In genomic region chrX:3256868-3257267, GRCh38 we compare ENCODE assay signal across 29 cellular contexts.
"Had no signal": no experiment of that assay in that cellular context is flagged by ENCODE, and none has a peak within 500 bp of the region (broad histone marks: within the 10 kb centered on the region; RNA-seq: fewer than 3 reads in every experiment).

No MANE protein-coding gene starts in this region.

- H3K9me3 ChIP-seq: esophagus muscularis mucosa, gastrocnemius medialis had no signal

- H3K27ac ChIP-seq: brain microvascular endothelial cell, esophagus muscularis mucosa, foreskin keratinocyte, gastrocnemius medialis, WERI-Rb-1 had no signal

- H3K36me3 ChIP-seq: brain microvascular endothelial cell, esophagus muscularis mucosa, gastrocnemius medialis, WERI-Rb-1 had no signal

- DNase-seq: activated B cell treated with CpG ODN at 0.5 μM for 24 hours; activated CD4-positive, alpha-beta T cell treated with anti-CD3 and anti-CD28 coated beads for 48 hours; activated CD4-positive, alpha-beta T cell treated with anti-CD3 and anti-CD28 coated beads, Interleukin-2, amount 50 U/mL, for 1 hour; activated CD4-positive, alpha-beta T cell treated with anti-CD3 and anti-CD28 coated beads, Interleukin-2, amount 50 U/mL, for 48 hours; activated CD8-positive, alpha-beta memory T cell treated with anti-CD3 and anti-CD28 coated beads for 24 hours; activated CD8-positive, alpha-beta T cell treated with anti-CD3 and anti-CD28 coated beads for 36 hours; activated effector memory CD4-positive, alpha-beta T cell treated with Interleukin-2 at 50 U/mL for 16 hours; activated gamma-delta T cell treated with Interleukin-2 at 50 U/mL for 16 hours; activated naive CD4-positive, alpha-beta T cell treated with anti-CD3 and anti-CD28 coated beads, Interleukin-2, amount 50 U/mL, for 16 hours; activated naive CD4-positive, alpha-beta T cell treated with Interleukin-2 at 50 U/mL for 16 hours; activated T-cell treated with anti-CD3 and anti-CD28 coated beads, Interleukin-2, amount 50 U/mL, for 4 hours; amniotic stem cell; anterior cingulate cortex; brain microvascular endothelial cell; caudate nucleus; cortex of kidney; dermis blood vessel endothelial cell; effector CD4-positive, alpha-beta T cell; effector memory CD8-positive, alpha-beta T cell; erythroblast; foreskin keratinocyte; gastrocnemius medialis; T-helper 1 cell; T-helper 17 cell; T1000; WERI-Rb-1 had no signal

- ATAC-seq: activated CD4-positive, CD25-positive, alpha-beta regulatory T cell treated with anti-CD3 and anti-CD28 coated beads, Interleukin-2, amount 50 U/mL, for 24 hours; activated CD8-positive, alpha-beta T cell treated with anti-CD3 and anti-CD28 coated beads for 36 hours; activated T-cell treated with anti-CD3 and anti-CD28 coated beads, Interleukin-2, amount 50 U/mL, for 4 hours; activated T-helper 17 cell treated with anti-CD3 and anti-CD28 coated beads, Interleukin-2, amount 50 U/mL, for 72 hours; effector memory CD8-positive, alpha-beta T cell; foreskin keratinocyte; gastrocnemius medialis; T-helper 17 cell had no signal

- H3K4me3 ChIP-seq: esophagus muscularis mucosa, gastrocnemius medialis had no signal

- H3K27me3 ChIP-seq: brain microvascular endothelial cell, esophagus muscularis mucosa, foreskin keratinocyte, gastrocnemius medialis had no signal

- H3K4me1 ChIP-seq: esophagus muscularis mucosa, foreskin keratinocyte, gastrocnemius medialis had no signal
